Comparison of ENCODE assay signal across 1 cellular context in genomic region chr7:141551080-141551772, GRCh38.
TF ChIP-seq lines count a peak whose summit lies in the region.

A gene with protein sequence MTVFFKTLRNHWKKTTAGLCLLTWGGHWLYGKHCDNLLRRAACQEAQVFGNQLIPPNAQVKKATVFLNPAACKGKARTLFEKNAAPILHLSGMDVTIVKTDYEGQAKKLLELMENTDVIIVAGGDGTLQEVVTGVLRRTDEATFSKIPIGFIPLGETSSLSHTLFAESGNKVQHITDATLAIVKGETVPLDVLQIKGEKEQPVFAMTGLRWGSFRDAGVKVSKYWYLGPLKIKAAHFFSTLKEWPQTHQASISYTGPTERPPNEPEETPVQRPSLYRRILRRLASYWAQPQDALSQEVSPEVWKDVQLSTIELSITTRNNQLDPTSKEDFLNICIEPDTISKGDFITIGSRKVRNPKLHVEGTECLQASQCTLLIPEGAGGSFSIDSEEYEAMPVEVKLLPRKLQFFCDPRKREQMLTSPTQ (plus strand): TSS chr7:141551410. CDS start chr7:141555467, 4,057 bp downstream.

TF ChIP-seq in HEK293, 187 proteins besides CTCF, POLR2A, EP300 and RAD21 (continued from another document and continues in another):
- TF ChIP-seq, protein P1, sequence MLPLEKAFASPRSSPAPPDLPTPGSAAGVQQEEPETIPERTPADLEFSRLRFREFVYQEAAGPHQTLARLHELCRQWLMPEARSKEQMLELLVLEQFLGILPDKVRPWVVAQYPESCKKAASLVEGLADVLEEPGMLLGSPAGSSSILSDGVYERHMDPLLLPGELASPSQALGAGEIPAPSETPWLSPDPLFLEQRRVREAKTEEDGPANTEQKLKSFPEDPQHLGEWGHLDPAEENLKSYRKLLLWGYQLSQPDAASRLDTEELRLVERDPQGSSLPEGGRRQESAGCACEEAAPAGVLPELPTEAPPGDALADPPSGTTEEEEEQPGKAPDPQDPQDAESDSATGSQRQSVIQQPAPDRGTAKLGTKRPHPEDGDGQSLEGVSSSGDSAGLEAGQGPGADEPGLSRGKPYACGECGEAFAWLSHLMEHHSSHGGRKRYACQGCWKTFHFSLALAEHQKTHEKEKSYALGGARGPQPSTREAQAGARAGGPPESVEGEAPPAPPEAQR (tag by site-specific recombination; IDR thresholded peaks at IDR 0.05): peak; percentile 71; the same call in 1 of the 2 replicates
- TF ChIP-seq INSM2 (tag by site-specific recombination; IDR thresholded peaks at IDR 0.05): no peak
- TF ChIP-seq ZNF223 (tag by site-specific recombination; IDR thresholded peaks at IDR 0.05): peak; percentile 64; the same call in 1 of the 2 replicates
- TF ChIP-seq ZNF530 (tag by site-specific recombination; IDR thresholded peaks at IDR 0.05; ENCODE audit: low read depth): no peak
- peak; percentile 84; the same call in 1 of the 2 replicates for TF ChIP-seq ZXDB (tag by site-specific recombination; IDR thresholded peaks at IDR 0.05)
- no peak for TF ChIP-seq ZNF311 (tag by site-specific recombination; IDR thresholded peaks at IDR 0.05; ENCODE audit: borderline replicate concordance)
- 0 out of 2 replicates have a peak, but pooled peaks have one; percentile 16 for TF ChIP-seq ZNF549 (tag by site-specific recombination; IDR thresholded peaks at IDR 0.05)
- TF ChIP-seq ZIC2 (tag by site-specific recombination; IDR thresholded peaks at IDR 0.05): peak; percentile 91
- TF ChIP-seq ZNF112 (tag by site-specific recombination; IDR thresholded peaks at IDR 0.05): no peak
- TF ChIP-seq PATZ1 (tag by site-specific recombination; IDR thresholded peaks at IDR 0.05): peak; percentile 87
- TF ChIP-seq ZNF701 (tag by site-specific recombination; IDR thresholded peaks at IDR 0.05): 0 out of 2 replicates have a peak, but pooled peaks have one; percentile 53
- 0 out of 2 replicates have a peak, but pooled peaks have one; percentile 67 for TF ChIP-seq ZNF184 (tag by site-specific recombination; IDR thresholded peaks at IDR 0.05)
- no peak for TF ChIP-seq ZNF560 (tag by site-specific recombination; IDR thresholded peaks at IDR 0.05; ENCODE audit: borderline replicate concordance)
- no peak for TF ChIP-seq BCL11B (tag by site-specific recombination; IDR thresholded peaks at IDR 0.05; ENCODE audit: low read depth)
- no peak for TF ChIP-seq ZNF354C (tag by site-specific recombination; IDR thresholded peaks at IDR 0.05; ENCODE audit: borderline replicate concordance, low read depth)
- TF ChIP-seq ZNF585B (tag by site-specific recombination; IDR thresholded peaks at IDR 0.05): no peak; the same call in 1 of the 2 replicates
- TF ChIP-seq, protein P2, sequence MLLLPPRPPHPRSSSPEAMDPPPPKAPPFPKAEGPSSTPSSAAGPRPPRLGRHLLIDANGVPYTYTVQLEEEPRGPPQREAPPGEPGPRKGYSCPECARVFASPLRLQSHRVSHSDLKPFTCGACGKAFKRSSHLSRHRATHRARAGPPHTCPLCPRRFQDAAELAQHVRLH (tag by site-specific recombination; IDR thresholded peaks at IDR 0.05): peak; percentile 59
- peak; percentile 96 for TF ChIP-seq ZFP69B (tag by site-specific recombination; IDR thresholded peaks at IDR 0.05)
- 0 out of 2 replicates have a peak, but pooled peaks have one; percentile 45 for TF ChIP-seq SCRT2 (tag by site-specific recombination; IDR thresholded peaks at IDR 0.05)
- TF ChIP-seq TCF7L2 (IDR thresholded peaks at IDR 0.05; ENCODE audit: borderline replicate concordance, low read depth, low read length): no peak; the same call in 1 of the 2 replicates
- TF ChIP-seq OSR2 (tag by site-specific recombination; IDR thresholded peaks at IDR 0.05): no peak
- TF ChIP-seq ZBTB17 (tag by site-specific recombination; IDR thresholded peaks at IDR 0.05): peak; percentile 91
- TF ChIP-seq ZNF335 (tag by site-specific recombination; conservative IDR thresholded peaks at IDR 0.05): peak; percentile 56
- peak; percentile 35; the same call in 1 of the 2 replicates for TF ChIP-seq SP2 (tag by site-specific recombination; IDR thresholded peaks at IDR 0.05)
- TF ChIP-seq REST (tag by site-specific recombination; IDR thresholded peaks at IDR 0.05): peak; percentile 76
- TF ChIP-seq HOXD13 (CRISPR knock-in tag; IDR thresholded peaks at IDR 0.05; ENCODE audit: borderline replicate concordance): no peak
- TF ChIP-seq, protein P3, sequence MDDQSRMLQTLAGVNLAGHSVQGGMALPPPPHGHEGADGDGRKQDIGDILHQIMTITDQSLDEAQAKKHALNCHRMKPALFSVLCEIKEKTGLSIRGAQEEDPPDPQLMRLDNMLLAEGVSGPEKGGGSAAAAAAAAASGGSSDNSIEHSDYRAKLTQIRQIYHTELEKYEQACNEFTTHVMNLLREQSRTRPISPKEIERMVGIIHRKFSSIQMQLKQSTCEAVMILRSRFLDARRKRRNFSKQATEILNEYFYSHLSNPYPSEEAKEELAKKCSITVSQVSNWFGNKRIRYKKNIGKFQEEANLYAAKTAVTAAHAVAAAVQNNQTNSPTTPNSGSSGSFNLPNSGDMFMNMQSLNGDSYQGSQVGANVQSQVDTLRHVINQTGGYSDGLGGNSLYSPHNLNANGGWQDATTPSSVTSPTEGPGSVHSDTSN (CRISPR knock-in tag; IDR thresholded peaks at IDR 0.05): peak; percentile 77; the same call in 1 of the 2 replicates
- no peak for TF ChIP-seq ZNF623 (tag by site-specific recombination; IDR thresholded peaks at IDR 0.05)
- no peak for TF ChIP-seq PRDM2 (tag by site-specific recombination; IDR thresholded peaks at IDR 0.05; ENCODE audit: borderline replicate concordance)
- no peak for TF ChIP-seq ZSCAN4 (tag by site-specific recombination; IDR thresholded peaks at IDR 0.05)
- TF ChIP-seq, protein P4, sequence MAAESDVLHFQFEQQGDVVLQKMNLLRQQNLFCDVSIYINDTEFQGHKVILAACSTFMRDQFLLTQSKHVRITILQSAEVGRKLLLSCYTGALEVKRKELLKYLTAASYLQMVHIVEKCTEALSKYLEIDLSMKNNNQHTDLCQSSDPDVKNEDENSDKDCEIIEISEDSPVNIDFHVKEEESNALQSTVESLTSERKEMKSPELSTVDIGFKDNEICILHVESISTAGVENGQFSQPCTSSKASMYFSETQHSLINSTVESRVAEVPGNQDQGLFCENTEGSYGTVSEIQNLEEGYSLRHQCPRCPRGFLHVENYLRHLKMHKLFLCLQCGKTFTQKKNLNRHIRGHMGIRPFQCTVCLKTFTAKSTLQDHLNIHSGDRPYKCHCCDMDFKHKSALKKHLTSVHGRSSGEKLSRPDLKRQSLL (tag by site-specific recombination; IDR thresholded peaks at IDR 0.05): peak; percentile 74
